ENCODE assay signal across 8 cellular contexts in the genomic region with DNA sequence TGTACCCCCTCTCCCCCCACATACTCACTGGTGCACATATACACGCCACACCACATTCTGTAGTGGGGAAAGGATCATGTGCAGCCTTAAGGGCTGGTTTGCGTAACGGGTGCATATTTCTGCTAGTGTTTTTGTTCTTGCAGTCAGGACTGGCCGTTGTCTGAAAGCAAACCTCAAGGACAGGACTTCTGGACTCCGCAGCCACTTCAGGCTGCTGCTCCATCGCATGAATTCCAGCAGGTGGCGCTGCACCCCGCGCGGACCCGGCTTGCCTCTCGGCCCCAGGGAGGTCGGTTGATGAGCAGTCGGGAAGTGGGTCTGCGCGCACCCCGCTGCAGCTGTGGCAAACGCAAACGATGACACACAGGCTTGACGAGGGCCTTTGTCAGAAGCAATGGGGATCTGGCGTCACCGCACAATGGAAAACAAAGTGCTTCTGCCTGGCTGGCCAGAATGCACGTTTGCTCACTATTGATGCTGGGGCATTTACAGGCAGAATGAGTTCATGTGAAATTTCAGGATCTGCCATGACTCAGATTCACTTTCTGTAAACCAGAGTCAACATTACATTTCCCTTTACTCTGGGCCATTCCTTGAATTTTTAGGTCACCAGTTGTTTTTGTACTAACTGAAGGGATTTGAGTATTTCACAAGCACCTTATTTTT. TPM values are rescaled to one million over a fixed set of nuclear protein-coding genes. Genes with fewer than 3 reads are reported as not detected.
DNase-seq lines count a peak whose midpoint lies in the region; ATAC-seq, FAIRE-seq and TF ChIP-seq lines count a peak whose summit lies in the region.

No MANE protein-coding gene starts in this region.

- H3K4me3 ChIP-seq in pancreas (peak overlapping the region in 2 of 4 donors; percentile 9 to 37), thyroid gland (replicated peaks in 1 of 3) (no peak overlapping the region)

- DNase-seq in GM10266 (ENCODE audit: extremely low spot score), result peak; percentile 89
- DNase-seq in NAMALWA (ENCODE audit: low spot score), result peak; percentile 92
- peak; percentile 87 for DNase-seq in SKM-1 treated with dmso at 0.1 percent for 144 hours (lab: John Stamatoyannopoulos, UW; ENCODE audit: unreplicated experiment)
- DNase-seq in activated naive CD8-positive, alpha-beta T cell treated with anti-CD3 and anti-CD28 coated beads for 36 hours, result peak; percentile 91
- DNase-seq in glutamatergic neuron, result peak; percentile 95
- peak; percentile 80 to 95 (median 90) for DNase-seq in pancreas
- DNase-seq in thyroid gland, result peak; percentile 81 to 90

- no peak overlapping the region for H3K4me3 Mint-ChIP-seq in activated naive CD8-positive, alpha-beta T cell treated with anti-CD3 and anti-CD28 coated beads for 36 hours
- peak overlapping the region; percentile 43 for H3K4me3 Mint-ChIP-seq in glutamatergic neuron (ENCODE audit: unreplicated experiment)

- intact Hi-C loops in pancreas (cut with DNase I), result no loop called here
- intact Hi-C loops in thyroid gland (cut with DNase I), result loop anchor here (2.0 to 5.0 kb wide), 2 partner anchors 478 to 744 kb away; no protein-coding TSS in a partner anchor

- peak overlapping the region; percentile 43 to 78 (median 60) for H3K27ac ChIP-seq in pancreas
- H3K27ac ChIP-seq in thyroid gland, result peak overlapping the region; percentile 38 to 70 (median 48)

- WGBS in pancreas, 2 donors, result 0 to 1% methylated on average over 23 of the region's 23 CpGs
- WGBS in thyroid gland, 2 donors, result 1 to 2% methylated on average over 16 to 22 of the region's 23 CpGs

- FAIRE-seq in pancreas (lab: Jason Lieb, UNC), result no peak

- no peaks in the 10 kb centered on the region for H3K36me3 Mint-ChIP-seq in activated naive CD8-positive, alpha-beta T cell treated with anti-CD3 and anti-CD28 coated beads for 36 hours
- H3K36me3 Mint-ChIP-seq in glutamatergic neuron (ENCODE audit: unreplicated experiment), result no peaks in the 10 kb centered on the region

- TF ChIP-seq CTCF in GM10266 (IDR thresholded peaks at IDR 0.05; ENCODE audit: control insufficient read depth, insufficient read depth, low read depth, missing control alignments) (peak; percentile 100), glutamatergic neuron (IDR thresholded peaks at IDR 0.05; ENCODE audit: partially characterized antibody, unreplicated experiment) (peak; percentile 98), pancreas (IDR thresholded peaks at IDR 0.05) (peak; percentile 95 to 99 (median 98)), thyroid gland (IDR thresholded peaks at IDR 0.05) (peak; percentile 96 to 99 (median 98))

- no peaks in the 10 kb centered on the region for H3K27me3 ChIP-seq in pancreas
- no peaks in the 10 kb centered on the region for H3K27me3 ChIP-seq in thyroid gland

- ATAC-seq in HG02588 (IDR thresholded peaks at IDR 0.05; ENCODE audit: unreplicated experiment), result peak; percentile 97
- ATAC-seq in pancreas, result peak; percentile 81 to 88 (median 87)

- H3K9me3 ChIP-seq in pancreas (no peaks in the 10 kb centered on the region), thyroid gland (no peaks in the 10 kb centered on the region)

- H3K4me1 Mint-ChIP-seq in activated naive CD8-positive, alpha-beta T cell treated with anti-CD3 and anti-CD28 coated beads for 36 hours, result peaks cover 42% of the 10 kb centered on the region
- H3K4me1 Mint-ChIP-seq in glutamatergic neuron (ENCODE audit: low read depth, unreplicated experiment), result peaks cover 53% of the 10 kb centered on the region

- no peaks in the 10 kb centered on the region for H3K9me3 Mint-ChIP-seq in activated naive CD8-positive, alpha-beta T cell treated with anti-CD3 and anti-CD28 coated beads for 36 hours
- H3K9me3 Mint-ChIP-seq in glutamatergic neuron (ENCODE audit: unreplicated experiment), result peaks cover 14% of the 10 kb centered on the region

- peak in 1 of 2 donors; percentile 32 for TF ChIP-seq POLR2A in thyroid gland (IDR thresholded peaks at IDR 0.05)

- peaks cover 26 to 55% (median 30%) of the 10 kb centered on the region in 3 donors for H3K4me1 ChIP-seq in pancreas
- peaks cover 10 to 71% of the 10 kb centered on the region in 2 donors for H3K4me1 ChIP-seq in thyroid gland

- H3K27me3 Mint-ChIP-seq in activated naive CD8-positive, alpha-beta T cell treated with anti-CD3 and anti-CD28 coated beads for 36 hours, result peaks cover 6% of the 10 kb centered on the region
- peaks cover 17% of the 10 kb centered on the region for H3K27me3 Mint-ChIP-seq in glutamatergic neuron (ENCODE audit: unreplicated experiment)

- no peaks in the 10 kb centered on the region for H3K36me3 ChIP-seq in pancreas
- H3K36me3 ChIP-seq in thyroid gland, result no peaks in the 10 kb centered on the region

- H3K27ac Mint-ChIP-seq in activated naive CD8-positive, alpha-beta T cell treated with anti-CD3 and anti-CD28 coated beads for 36 hours, result peak overlapping the region; percentile 60
- peak overlapping the region; percentile 64 for H3K27ac Mint-ChIP-seq in glutamatergic neuron (ENCODE audit: unreplicated experiment)

RNA-seq across cellular contexts. Expression of a gene that starts 36.3 kb away (rescaled TPM):
- total RNA-seq in activated naive CD8-positive, alpha-beta T cell treated with anti-CD3 and anti-CD28 coated beads for 36 hours, result 10 to 100 TPM; 26.4 to 29.5 TPM
- total RNA-seq in glutamatergic neuron (ENCODE audit: unreplicated experiment) (79.6 TPM), pancreas (10 to 100 TPM in 1 of 6 donors, 1 to 10 TPM in 5; 1.7 to 11.2 (median 4.4) TPM), thyroid gland (10 to 100 TPM; 30.1 to 68.7 (median 37.7) TPM)
- polyA plus RNA-seq in pancreas, result 10 to 100 TPM; 15.7 to 20.9 TPM
